14 cellular contexts compared by ENCODE assay signal in genomic region chr3:120506076-120506827, GRCh38. TPM values are rescaled to one million over a fixed set of nuclear protein-coding genes. Genes with fewer than 3 reads are reported as not detected.
DNase-seq lines count a peak whose midpoint lies in the region; ATAC-seq, FAIRE-seq and TF ChIP-seq lines count a peak whose summit lies in the region.
"Had no signal": no experiment of that assay in that cellular context is flagged by ENCODE, and none has a peak within 500 bp of the region (broad histone marks: within the 10 kb centered on the region; RNA-seq: fewer than 3 reads in every experiment).

No MANE protein-coding gene starts in this region.

- no peak for TF ChIP-seq RAD21 in HepG2 (CRISPR knock-in tag; IDR thresholded peaks at IDR 0.05)

- no peaks in the 10 kb centered on the region for H3K36me3 ChIP-seq in HepG2 (replicated peaks in 1 of 2; ENCODE audit: control insufficient read depth in 1 of 2, insufficient read depth in 2 of 2, low read length in 2 of 2)
- H3K36me3 ChIP-seq: BLaER1 had no signal

- no peaks in the 10 kb centered on the region for H3K9me3 ChIP-seq in HepG2 (ENCODE audit: low read length)

- H3K4me1 ChIP-seq in HepG2 (ENCODE audit: insufficient read depth, low read length): peaks cover 8% of the 10 kb centered on the region
- H3K4me1 ChIP-seq: BLaER1 had no signal

- H3K4me2 ChIP-seq in HepG2 (ENCODE audit: low read depth, low read length): peak overlapping the region; percentile 28; the same call in 1 of the 2 replicates
- H3K4me2 ChIP-seq: BLaER1 had no signal

- no peak overlapping the region for H3K9ac ChIP-seq in HepG2 (ENCODE audit: insufficient read depth, low read depth, low read length)
- H3K9ac ChIP-seq: BLaER1 had no signal

- H3K27ac ChIP-seq in HepG2 (ENCODE audit: extremely low read length, insufficient read depth, low read length): no peak overlapping the region
- H3K27ac ChIP-seq: BLaER1 had no signal

- CTCF ChIA-PET in HepG2 (lab: Yijun Ruan, JAX; ENCODE audit: low intra/inter-chr PET ratio, low total read pairs): interaction anchor here (1.5 kb wide), 1 partner anchor 262 kb away, joined by 14 read pairs; no protein-coding TSS in a partner anchor

- H2AFZ ChIP-seq in HepG2 (ENCODE audit: low read length): no peak overlapping the region

- no peaks in the 10 kb centered on the region for H4K20me1 ChIP-seq in HepG2 (ENCODE audit: insufficient read depth, low read length)
- H4K20me1 ChIP-seq: BLaER1 had no signal

- under 1% methylated on average over 5 of the region's 5 CpGs for WGBS in HepG2 (ENCODE audit: low lambda C conversion rate)

- no peak overlapping the region for H3K4me3 ChIP-seq in HepG2 (replicated peaks in 1 of 3; ENCODE audit: insufficient read depth in 1 of 3, low read depth in 2 of 3, low read length in 3 of 3)
- H3K4me3 ChIP-seq: BLaER1 had no signal

- in situ Hi-C loops in HepG2 (cut with HindIII; ENCODE audit: extremely low pct_ligation_motif_present, low pct_unique_long_range_greater_than_20kb): no loop called here

- H3K27me3 ChIP-seq in HepG2 (ENCODE audit: control insufficient read depth in 1 of 2, insufficient read depth in 2 of 2, low read length in 2 of 2): peaks cover 0 to 13% of the 10 kb centered on the region in 2 experiments; a peak in 2 of 5 replicates
- H3K27me3 ChIP-seq: BLaER1 had no signal

- H3K79me2 ChIP-seq in HepG2 (ENCODE audit: insufficient read depth, low read length): no peaks in the 10 kb centered on the region

- BruUV-seq in HepG2 (replicated peaks; lab: Mats Ljungman, UMichigan): no TSS peak

- no peak for TF ChIP-seq POLR2A in HepG2 (IDR thresholded peaks at IDR 0.05; ENCODE audit: insufficient read depth in 1 of 2, low read depth in 2 of 2, low read length in 2 of 2)

- no peak for TF ChIP-seq EP300 in HepG2 (IDR thresholded peaks at IDR 0.05; ENCODE audit: low read depth in 2 of 2, low read length in 2 of 2)
- no peak for TF ChIP-seq EP300 in HepG2 (CRISPR knock-in tag; IDR thresholded peaks at IDR 0.05; ENCODE audit: borderline replicate concordance)

- ATAC-seq in HepG2 (peak; percentile 69), GM19397 (IDR thresholded peaks at IDR 0.05; ENCODE audit: unreplicated experiment) (no peak)
- ATAC-seq: activated CD8-positive, alpha-beta T cell treated with anti-CD3 and anti-CD28 coated beads for 36 hours had no signal

- POLR2A ChIA-PET in HepG2 (lab: Yijun Ruan, JAX): no interaction called here

- no peak for TF ChIP-seq CTCF in HepG2 (CRISPR knock-in tag; IDR thresholded peaks at IDR 0.05)

- intact Hi-C loops in HepG2 (cut with micrococcal nuclease; ENCODE audit: unreplicated experiment): no loop called here

- FAIRE-seq in HepG2 (lab: Jason Lieb, UNC): no peak
- FAIRE-seq: GM19239, islet of Langerhans had no signal

- DNase-seq in AG20443 (ENCODE audit: low spot score) (peak; percentile 40), M059J (ENCODE audit: low read depth) (peak; percentile 44), cerebellar cortex (ENCODE audit: low spot score) (peak; percentile 54), HepG2 (ENCODE audit: low spot score) (peak; percentile 7), NCI-H226 (no peak), cortex of kidney (lab: John Stamatoyannopoulos, UW) (no peak)
- no peak for DNase-seq in stimulated activated CD4-positive, alpha-beta T cell treated with anti-CD3 and anti-CD28 coated beads, Interleukin-12 subunit alpha, Interleukin-12 subunit beta, amount 100 ng/mL, for 4 hours
- DNase-seq: amniotic stem cell, T-helper 2 cell had no signal

TF ChIP-seq in HepG2, 621 proteins besides CTCF, POLR2A, EP300 and RAD21:
- TF ChIP-seq ZNF432 (CRISPR knock-in tag; IDR thresholded peaks at IDR 0.05; ENCODE audit: borderline replicate concordance) (no peak), USF2 (IDR thresholded peaks at IDR 0.05; ENCODE audit: low read depth, low read length) (peak; percentile 33; the same call in 1 of the 2 replicates), USF2 (CRISPR knock-in tag; IDR thresholded peaks at IDR 0.05; ENCODE audit: borderline replicate concordance) (peak; percentile 64; the same call in 1 of the 2 replicates)

RNA-seq across cellular contexts. Expression of gene FSTL1, which starts 55.5 kb away (rescaled TPM):
- total RNA-seq in M059J (2014; rRNA removed; shearing (Covaris generic)): 762 and 1,312 TPM in 2 replicates
- total RNA-seq in HepG2 (2016; rRNA removed; fragmentation: Illumina TruSeq; extraction: Trizol): 0.07 and 0.17 TPM in 2 replicates
- total RNA-seq in HepG2 (2016; cell fraction: cytosol; rRNA removed; fragmentation: Illumina TruSeq; extraction: Trizol; ENCODE audit: low read depth): not detected in 2 replicates
- 0.19 and 0.30 TPM in 2 replicates for total RNA-seq in HepG2 (2016; cell fraction: insoluble cytoplasmic fraction; rRNA removed; fragmentation: Illumina TruSeq; extraction: Trizol)
- total RNA-seq in HepG2 (2016; cell fraction: membrane; rRNA removed; fragmentation: Illumina TruSeq; extraction: Trizol): 0.14 TPM in 1 of 2 replicates, not detected in the other
- 0.22 and 0.25 TPM in 2 replicates for total RNA-seq in HepG2 (2016; cell fraction: nucleus; rRNA removed; fragmentation: Illumina TruSeq; extraction: Trizol)
- polyA plus RNA-seq in HepG2 (2011; rRNA removed): 0.18 and 0.29 TPM in 2 replicates
- polyA plus RNA-seq in HepG2 (2011; cell fraction: cytosol; rRNA removed): 0.12 and 0.40 TPM in 2 replicates
- polyA plus RNA-seq in HepG2 (2011; cell fraction: nucleus; rRNA removed): 0.64 and 1.1 TPM in 2 replicates
- polyA plus RNA-seq in HepG2 (2012): 0.11 and 0.23 TPM in 2 replicates
- polyA plus RNA-seq in HepG2 (2016; cell fraction: cytosol; fragmentation: Illumina TruSeq; extraction: Trizol; ENCODE audit: low read depth): not detected in 2 replicates
- 0.14 and 0.49 TPM in 2 replicates for polyA plus RNA-seq in HepG2 (2016; cell fraction: insoluble cytoplasmic fraction; fragmentation: Illumina TruSeq; extraction: Trizol; ENCODE audit: low read depth)
- polyA plus RNA-seq in HepG2 (2016; cell fraction: membrane; fragmentation: Illumina TruSeq; extraction: Trizol; ENCODE audit: low read depth): 0.03 and 0.05 TPM in 2 replicates
- not detected in 2 replicates for polyA plus RNA-seq in HepG2 (2016; cell fraction: nucleus; fragmentation: Illumina TruSeq; extraction: Trizol; ENCODE audit: insufficient read depth, low read depth)
- polyA minus RNA-seq in HepG2 (2011; rRNA and poly(A)+ RNA removed; ENCODE audit: low replicate concordance): 1.3 and 8.9 TPM in 2 replicates
- 0.69 TPM in 1 of 2 replicates, not detected in the other for polyA minus RNA-seq in HepG2 (2011; cell fraction: cytosol; rRNA and poly(A)+ RNA removed)
- 0.62 and 2.8 TPM in 2 replicates for polyA minus RNA-seq in HepG2 (2011; cell fraction: nucleus; rRNA and poly(A)+ RNA removed)

Comparison
In these comparisons a context has a peak if more than half of its experiments do, and no peak if none do; other contexts are left out.
1. DNase-seq: peak in AG20443 (single experiment), M059J (single experiment), cerebellar cortex (single experiment) and HepG2 (single experiment); none in stimulated activated CD4-positive, alpha-beta T cell treated with anti-CD3 and anti-CD28 coated beads, Interleukin-12 subunit alpha, Interleukin-12 subunit beta, amount 100 ng/mL, for 4 hours (single experiment), NCI-H226 (single experiment) and cortex of kidney (single experiment).
2. RNA of gene FSTL1, which starts 55.5 kb away (total RNA-seq): 762 to 1,312 TPM in M059J; 0.07 to 0.30 TPM in HepG2; every median in the first group is over 100 times any median in the second.